ENCODE assay signal across 1 cellular context in genomic region chr5:132886064-132886823, GRCh38.
TF ChIP-seq lines count a peak whose summit lies in the region.

No MANE protein-coding gene starts in this region.

TF ChIP-seq in A549, 52 proteins besides CTCF, POLR2A, EP300 and RAD21 (continued from another document):
- peak; percentile 57 for TF ChIP-seq MAFK (IDR thresholded peaks at IDR 0.05; ENCODE audit: partially characterized antibody)
